19 cellular contexts compared by ENCODE assay signal in genomic region chr14:101405171-101405883, GRCh38.
DNase-seq lines count a peak whose midpoint lies in the region; ATAC-seq and TF ChIP-seq lines count a peak whose summit lies in the region.
"Had no signal": no experiment of that assay in that cellular context is flagged by ENCODE, and none has a peak within 500 bp of the region (broad histone marks: within the 10 kb centered on the region; RNA-seq: fewer than 3 reads in every experiment).

No MANE protein-coding gene starts in this region.

- CTCF ChIA-PET in PC-9 (lab: Charles Lee) = no interaction called here

- H4K20me1 ChIP-seq in PC-9 (ENCODE audit: insufficient read depth) = no peaks in the 10 kb centered on the region

- H3K4me1 ChIP-seq in PC-9 (replicated peaks; ENCODE audit: insufficient read depth) = peaks cover 55% of the 10 kb centered on the region

- no peaks in the 10 kb centered on the region for H3K36me3 ChIP-seq in PC-9 (ENCODE audit: low read depth)
- H3K36me3 ChIP-seq: neutrophil, thoracic aorta, WERI-Rb-1 had no signal

- no peaks in the 10 kb centered on the region for H3K9me2 ChIP-seq in PC-9 (ENCODE audit: insufficient read depth)

- H3K79me2 ChIP-seq in PC-9 (ENCODE audit: low read depth) = no peaks in the 10 kb centered on the region

- 0 out of 2 replicates have a peak overlapping the region, but pooled peaks have one; percentile 1 for H3K27ac ChIP-seq in PC-9
- H3K27ac ChIP-seq: neutrophil, thoracic aorta, WERI-Rb-1 had no signal

- peaks cover 30% of the 10 kb centered on the region for H3F3A ChIP-seq in PC-9 (ENCODE audit: insufficient read depth, low read depth)

- ATAC-seq in HG03457 (IDR thresholded peaks at IDR 0.05; ENCODE audit: unreplicated experiment) = no peak
- ATAC-seq: Panc1, T-cell had no signal

- peak; percentile 12 for DNase-seq in HFF-Myc (ENCODE audit: extremely low read depth, low read depth)
- DNase-seq in PC-9 = peak in 1 of 2 experiments; percentile 89
- peak; percentile 20 to 43 for DNase-seq in foreskin fibroblast
- peak; percentile 14 for DNase-seq in skeletal muscle cell (ENCODE audit: low read depth)
- DNase-seq in RPMI8226 = no peak
- DNase-seq in NCI-H1436 (lab: John Stamatoyannopoulos, UW) = no peak
- no peak for DNase-seq in NCI-H446 treated with DMSO at 0.1 percent for 48 hours (lab: John Stamatoyannopoulos, UW)
- DNase-seq: activated CD8-positive, alpha-beta memory T cell treated with anti-CD3 and anti-CD28 coated beads for 24 hours; activated effector memory CD4-positive, alpha-beta T cell treated with Interleukin-2 at 50 U/mL for 16 hours; cerebellar nuclear complex; NCI-H2081 treated with DMSO at 0.1 percent for 48 hours; NCI-H69; stimulated activated CD4-positive, alpha-beta T cell treated with anti-CD3 and anti-CD28 coated beads, Interleukin-2, amount 100 ng/mL, for 48 hours; T-cell; WERI-Rb-1 had no signal

- H3K4me2 ChIP-seq in PC-9 = peak overlapping the region; percentile 59

- no peaks in the 10 kb centered on the region for H3K9me3 ChIP-seq in PC-9 (ENCODE audit: insufficient read depth, low read depth)
- H3K9me3 ChIP-seq: neutrophil, thoracic aorta had no signal

- TF ChIP-seq CTCF in HFF-Myc (IDR thresholded peaks at IDR 0.05; ENCODE audit: low read depth, low read length, missing control alignments) (no peak), PC-9 (conservative IDR thresholded peaks at IDR 0.05) (no peak), foreskin fibroblast (IDR thresholded peaks at IDR 0.05; ENCODE audit: low read depth, low read length) (no peak)

- no TSS peak for BruUV-seq in PC-9 (replicated peaks; lab: Mats Ljungman, UMichigan)

- intact Hi-C loops in PC-9 (cut with micrococcal nuclease; ENCODE audit: unreplicated experiment) = no loop called here

- no peak overlapping the region for H2AFZ ChIP-seq in PC-9

- POLR2A ChIA-PET in PC-9 (lab: Charles Lee; ENCODE audit: unreplicated experiment) = no interaction called here

- H3K4me3 ChIP-seq in HFF-Myc (replicated peaks; ENCODE audit: low read depth, low read length) (no peak overlapping the region), PC-9 (no peak overlapping the region), foreskin fibroblast (ENCODE audit: low read depth in 1 of 2, low read length in 2 of 2) (no peak overlapping the region), skeletal muscle cell (ENCODE audit: low read depth, low read length) (no peak overlapping the region)
- H3K4me3 ChIP-seq: thoracic aorta had no signal

- H3K27me3 ChIP-seq in PC-9 (ENCODE audit: insufficient read depth, low read depth) = no peaks in the 10 kb centered on the region

Comparison
In these comparisons a context has a peak if more than half of its experiments do, and no peak if none do; other contexts are left out.
1. DNase-seq: peak in HFF-Myc (single experiment), foreskin fibroblast (2 of 2) and skeletal muscle cell (single experiment); none in RPMI8226 (single experiment), NCI-H1436 (single experiment) and NCI-H446 treated with DMSO at 0.1 percent for 48 hours (single experiment).